ENCODE assay signal across 21 cellular contexts in genomic region chr18:2709316-2709715, GRCh38. TPM values are rescaled to one million over a fixed set of nuclear protein-coding genes. Genes with fewer than 3 reads are reported as not detected.
DNase-seq lines count a peak whose midpoint lies in the region; ATAC-seq and TF ChIP-seq lines count a peak whose summit lies in the region.
"Had no signal": no experiment of that assay in that cellular context is flagged by ENCODE, and none has a peak within 500 bp of the region (broad histone marks: within the 10 kb centered on the region; RNA-seq: fewer than 3 reads in every experiment).

No MANE protein-coding gene starts in this region.

- DNase-seq in activated CD4-positive, alpha-beta memory T cell treated with anti-CD3 and anti-CD28 coated beads for 36 hours, result no peak
- DNase-seq in activated CD4-positive, alpha-beta memory T cell treated with anti-CD3 and anti-CD28 coated beads, Interleukin-2, amount 10 ng/mL, durations not matched to agents 7 days and 5 days, result no peak
- DNase-seq in GM03348 (ENCODE audit: low spot score) (peak; percentile 21), mesendoderm (no peak), SK-N-SH (no peak)
- DNase-seq in central memory CD8-positive, alpha-beta T cell (ENCODE audit: low spot score in 2 of 2), result no peak
- DNase-seq in T-helper 2 cell treated with Interferon-gamma antibody and Interleukin-4, amounts not matched to agents 5 μg/mL and 100 μg/mL, for 36 hours (ENCODE audit: low spot score), result no peak
- DNase-seq: DMS79 treated with DMSO at 0.1 percent for 48 hours, Karpas-422, NCI-H1417 treated with DMSO at 0.1 percent for 48 hours, NCI-H1930, NCI-H226, NCI-H524, PC-3 had no signal

- H2BK15ac ChIP-seq in mesendoderm (replicated peaks; ENCODE audit: low read depth), result no peak overlapping the region

- no CpG with 5 or more reads among the region's 4 CpGs for WGBS in mesendoderm (ENCODE audit: extremely low coverage, insufficient coverage, low lambda C conversion rate)
- WGBS in SK-N-SH (ENCODE audit: low lambda C conversion rate), result 71% methylated on average over 4 of the region's 4 CpGs

- no peaks in the 10 kb centered on the region for H3K79me2 ChIP-seq in mesendoderm (ENCODE audit: control insufficient read depth, insufficient read depth, low read length)
- H3K79me2 ChIP-seq in SK-N-SH (ENCODE audit: insufficient read depth), result peaks cover 8% of the 10 kb centered on the region; the same call in 1 of the 2 replicates

- no peak overlapping the region for H3K9ac ChIP-seq in mesendoderm (ENCODE audit: low read length)
- no peak overlapping the region for H3K9ac ChIP-seq in SK-N-SH

- no peak overlapping the region for H2AK5ac ChIP-seq in mesendoderm (ENCODE audit: low read length)

- no peak overlapping the region for H3K56ac ChIP-seq in mesendoderm (ENCODE audit: low read length)

- TF ChIP-seq CTCF in SK-N-SH (IDR thresholded peaks at IDR 0.05), result no peak

- no peak for TF ChIP-seq RAD21 in SK-N-SH (IDR thresholded peaks at IDR 0.05; ENCODE audit: low read length)

- H3K27me3 Mint-ChIP-seq in activated CD4-positive, alpha-beta memory T cell treated with anti-CD3 and anti-CD28 coated beads for 36 hours, result no peaks in the 10 kb centered on the region
- H3K27me3 Mint-ChIP-seq in activated CD4-positive, alpha-beta memory T cell treated with anti-CD3 and anti-CD28 coated beads, Interleukin-2, amount 10 ng/mL, durations not matched to agents 7 days and 5 days, result no peaks in the 10 kb centered on the region
- H3K27me3 Mint-ChIP-seq in central memory CD8-positive, alpha-beta T cell, result no peaks in the 10 kb centered on the region
- H3K27me3 Mint-ChIP-seq in T-helper 2 cell treated with Interferon-gamma antibody and Interleukin-4, amounts not matched to agents 5 μg/mL and 100 μg/mL, for 36 hours (ENCODE audit: low read depth), result no peaks in the 10 kb centered on the region
- H3K27me3 Mint-ChIP-seq: IgD-negative memory B cell had no signal

- peak overlapping the region; percentile 39 for H4K8ac ChIP-seq in mesendoderm (ENCODE audit: low read depth, low read length)

- H3K18ac ChIP-seq in mesendoderm (ENCODE audit: low read length), result no peak overlapping the region

- TF ChIP-seq EP300 in SK-N-SH (IDR thresholded peaks at IDR 0.05; ENCODE audit: borderline replicate concordance in 1 of 2, low read depth in 1 of 2, low read length in 1 of 2), result no peak

- H3K4me3 Mint-ChIP-seq in activated CD4-positive, alpha-beta memory T cell treated with anti-CD3 and anti-CD28 coated beads for 36 hours, result no peak overlapping the region
- H3K4me3 Mint-ChIP-seq in activated CD4-positive, alpha-beta memory T cell treated with anti-CD3 and anti-CD28 coated beads, Interleukin-2, amount 10 ng/mL, durations not matched to agents 7 days and 5 days, result no peak overlapping the region
- no peak overlapping the region for H3K4me3 Mint-ChIP-seq in central memory CD8-positive, alpha-beta T cell
- H3K4me3 Mint-ChIP-seq in T-helper 2 cell treated with Interferon-gamma antibody and Interleukin-4, amounts not matched to agents 5 μg/mL and 100 μg/mL, for 36 hours, result no peak overlapping the region
- H3K4me3 Mint-ChIP-seq: CD14-positive monocyte, GM23338, IgD-negative memory B cell had no signal

- no peaks in the 10 kb centered on the region for H4K20me1 ChIP-seq in SK-N-SH (ENCODE audit: insufficient read depth)

- no peak for ATAC-seq in central memory CD8-positive, alpha-beta T cell (replicated peaks; ENCODE audit: extremely low read depth, poor library complexity, severe bottlenecking)
- no peak for ATAC-seq in GM18519 (IDR thresholded peaks at IDR 0.05; ENCODE audit: low FRiP score, unreplicated experiment)
- ATAC-seq: GM23338, HCT116, PC-3 had no signal

- H3K36me3 Mint-ChIP-seq in activated CD4-positive, alpha-beta memory T cell treated with anti-CD3 and anti-CD28 coated beads for 36 hours, result peaks cover 62% of the 10 kb centered on the region
- H3K36me3 Mint-ChIP-seq in activated CD4-positive, alpha-beta memory T cell treated with anti-CD3 and anti-CD28 coated beads, Interleukin-2, amount 10 ng/mL, durations not matched to agents 7 days and 5 days (ENCODE audit: low read depth), result peaks cover 79% of the 10 kb centered on the region
- H3K36me3 Mint-ChIP-seq in central memory CD8-positive, alpha-beta T cell (ENCODE audit: insufficient read depth), result peaks cover 76% of the 10 kb centered on the region
- peaks cover 66% of the 10 kb centered on the region for H3K36me3 Mint-ChIP-seq in T-helper 2 cell treated with Interferon-gamma antibody and Interleukin-4, amounts not matched to agents 5 μg/mL and 100 μg/mL, for 36 hours (ENCODE audit: low read depth)

- no peak overlapping the region for H2BK120ac ChIP-seq in mesendoderm (ENCODE audit: low read depth, low read length)

- no peak overlapping the region for H3K4me2 ChIP-seq in mesendoderm (ENCODE audit: low read length)
- H3K4me2 ChIP-seq in SK-N-SH, result no peak overlapping the region
- H3K4me2 ChIP-seq: GM23338 had no signal

- intact Hi-C loops in activated CD4-positive, alpha-beta memory T cell treated with anti-CD3 and anti-CD28 coated beads for 36 hours (cut with micrococcal nuclease), result no loop called here

- H3K23ac ChIP-seq in mesendoderm (ENCODE audit: low read length), result no peak overlapping the region

- peaks cover 3% of the 10 kb centered on the region for H3K79me1 ChIP-seq in mesendoderm (ENCODE audit: low read length)

- H3F3A ChIP-seq in SK-N-SH (replicated peaks; ENCODE audit: insufficient read depth), result peaks cover 11% of the 10 kb centered on the region

- H3K9me3 Mint-ChIP-seq in activated CD4-positive, alpha-beta memory T cell treated with anti-CD3 and anti-CD28 coated beads for 36 hours, result no peaks in the 10 kb centered on the region
- H3K9me3 Mint-ChIP-seq in activated CD4-positive, alpha-beta memory T cell treated with anti-CD3 and anti-CD28 coated beads, Interleukin-2, amount 10 ng/mL, durations not matched to agents 7 days and 5 days, result no peaks in the 10 kb centered on the region
- H3K9me3 Mint-ChIP-seq in central memory CD8-positive, alpha-beta T cell, result no peaks in the 10 kb centered on the region
- H3K9me3 Mint-ChIP-seq in T-helper 2 cell treated with Interferon-gamma antibody and Interleukin-4, amounts not matched to agents 5 μg/mL and 100 μg/mL, for 36 hours, result no peaks in the 10 kb centered on the region
- H3K9me3 Mint-ChIP-seq: GM23338, IgD-negative memory B cell had no signal

- H2BK5ac ChIP-seq in mesendoderm (ENCODE audit: low read length), result no peak overlapping the region

- H3K4ac ChIP-seq in mesendoderm (ENCODE audit: low read depth, low read length), result no peak overlapping the region

- H3K27me3 ChIP-seq in mesendoderm (ENCODE audit: insufficient read depth, low read length, poor library complexity) (no peaks in the 10 kb centered on the region), SK-N-SH (ENCODE audit: insufficient read depth) (no peaks in the 10 kb centered on the region)

- H3K4me3 ChIP-seq in mesendoderm (ENCODE audit: low read length), result no peak overlapping the region
- no peak overlapping the region for H3K4me3 ChIP-seq in SK-N-SH (ENCODE audit: low read depth in 2 of 2, low read length in 1 of 2)
- H3K4me3 ChIP-seq: GM23338 had no signal

- CTCF ChIA-PET in activated CD4-positive, alpha-beta memory T cell treated with anti-CD3 and anti-CD28 coated beads for 36 hours (lab: Charles Lee), result no interaction called here
- CTCF ChIA-PET in activated CD4-positive, alpha-beta memory T cell treated with anti-CD3 and anti-CD28 coated beads, Interleukin-2, amount 10 ng/mL, durations not matched to agents 7 days and 5 days (lab: Charles Lee), result no interaction called here
- CTCF ChIA-PET in SK-N-SH (lab: Yijun Ruan, JAX), result no interaction called here

- POLR2A ChIA-PET in activated CD4-positive, alpha-beta memory T cell treated with anti-CD3 and anti-CD28 coated beads for 36 hours (lab: Charles Lee), result no interaction called here
- POLR2A ChIA-PET in activated CD4-positive, alpha-beta memory T cell treated with anti-CD3 and anti-CD28 coated beads, Interleukin-2, amount 10 ng/mL, durations not matched to agents 7 days and 5 days (lab: Charles Lee), result no interaction called here
- POLR2A ChIA-PET in SK-N-SH (lab: Yijun Ruan, JAX), result no interaction called here

- peaks cover 36% of the 10 kb centered on the region for H3K4me1 Mint-ChIP-seq in activated CD4-positive, alpha-beta memory T cell treated with anti-CD3 and anti-CD28 coated beads for 36 hours (ENCODE audit: low read depth)
- H3K4me1 Mint-ChIP-seq in activated CD4-positive, alpha-beta memory T cell treated with anti-CD3 and anti-CD28 coated beads, Interleukin-2, amount 10 ng/mL, durations not matched to agents 7 days and 5 days, result peaks cover 31% of the 10 kb centered on the region
- H3K4me1 Mint-ChIP-seq in central memory CD8-positive, alpha-beta T cell, result peaks cover 37% of the 10 kb centered on the region
- peaks cover 18% of the 10 kb centered on the region for H3K4me1 Mint-ChIP-seq in T-helper 2 cell treated with Interferon-gamma antibody and Interleukin-4, amounts not matched to agents 5 μg/mL and 100 μg/mL, for 36 hours (ENCODE audit: low read depth)

- H2AFZ ChIP-seq in SK-N-SH (ENCODE audit: low read depth), result no peak overlapping the region
- H2AFZ ChIP-seq: GM23338 had no signal

- H3K4me1 ChIP-seq in mesendoderm (ENCODE audit: control insufficient read depth, low read depth, low read length), result no peaks in the 10 kb centered on the region
- no peaks in the 10 kb centered on the region; a peak in 1 of 4 replicates for H3K4me1 ChIP-seq in SK-N-SH (ENCODE audit: control insufficient read depth in 1 of 2, insufficient read depth in 2 of 2, low read depth in 1 of 2, low read length in 1 of 2)

- H3K9me2 ChIP-seq in SK-N-SH, result no peaks in the 10 kb centered on the region

- no peak overlapping the region for H4K5ac ChIP-seq in mesendoderm (ENCODE audit: low read length)

- H3K27ac Mint-ChIP-seq in activated CD4-positive, alpha-beta memory T cell treated with anti-CD3 and anti-CD28 coated beads for 36 hours, result peak overlapping the region; percentile 16
- H3K27ac Mint-ChIP-seq in activated CD4-positive, alpha-beta memory T cell treated with anti-CD3 and anti-CD28 coated beads, Interleukin-2, amount 10 ng/mL, durations not matched to agents 7 days and 5 days, result no peak overlapping the region
- peak overlapping the region; percentile 41 for H3K27ac Mint-ChIP-seq in central memory CD8-positive, alpha-beta T cell (ENCODE audit: low read depth)
- no peak overlapping the region for H3K27ac Mint-ChIP-seq in T-helper 2 cell treated with Interferon-gamma antibody and Interleukin-4, amounts not matched to agents 5 μg/mL and 100 μg/mL, for 36 hours
- H3K27ac Mint-ChIP-seq: GM23338 had no signal

- H3K36me3 ChIP-seq in mesendoderm (ENCODE audit: control insufficient read depth, insufficient read depth, low read length) (peaks cover 2% of the 10 kb centered on the region), SK-N-SH (replicated peaks in 1 of 2; ENCODE audit: control insufficient read depth in 1 of 2, insufficient read depth in 2 of 2, low read length in 1 of 2) (peaks cover 70 to 79% of the 10 kb centered on the region in 2 experiments)

- no peak overlapping the region for H3K27ac ChIP-seq in mesendoderm (ENCODE audit: low read depth, low read length)
- H3K27ac ChIP-seq in SK-N-SH (ENCODE audit: low read depth in 2 of 2, low read length in 1 of 2), result no peak overlapping the region
- H3K27ac ChIP-seq: 22Rv1, RWPE1 had no signal

- H3K9me3 ChIP-seq in SK-N-SH, result no peaks in the 10 kb centered on the region

RNA-seq across cellular contexts. Expression of gene SMCHD1, which starts 53.8 kb away (rescaled TPM):
- 10 to 100 TPM; 86.0 to 94.5 TPM for total RNA-seq in activated CD4-positive, alpha-beta memory T cell treated with anti-CD3 and anti-CD28 coated beads for 36 hours
- 100 to 1,000 TPM; 162 TPM for total RNA-seq in activated CD4-positive, alpha-beta memory T cell treated with anti-CD3 and anti-CD28 coated beads, Interleukin-2, amount 10 ng/mL, durations not matched to agents 7 days and 5 days
- 20.5 TPM for polyA plus RNA-seq in mesendoderm (2013, experiment 1 of 2)
- 19.1 TPM for polyA plus RNA-seq in mesendoderm (2013, experiment 2 of 2)
- 8.9 and 10.9 TPM in 2 replicates for polyA plus RNA-seq in SK-N-SH (2012; rRNA removed)
- 10.8 and 12.3 TPM in 2 replicates for polyA plus RNA-seq in SK-N-SH (2012; cell fraction: cytosol; rRNA removed)
- polyA plus RNA-seq in SK-N-SH (2012; cell fraction: nucleus; rRNA removed), result 9.8 and 22.0 TPM in 2 replicates

Comparison
In these comparisons a context has a peak if more than half of its experiments do, and no peak if none do; other contexts are left out.
1. H3K27ac Mint-ChIP-seq: peak in activated CD4-positive, alpha-beta memory T cell treated with anti-CD3 and anti-CD28 coated beads for 36 hours (single experiment) and central memory CD8-positive, alpha-beta T cell (single experiment); none in activated CD4-positive, alpha-beta memory T cell treated with anti-CD3 and anti-CD28 coated beads, Interleukin-2, amount 10 ng/mL, durations not matched to agents 7 days and 5 days (single experiment) and T-helper 2 cell treated with Interferon-gamma antibody and Interleukin-4, amounts not matched to agents 5 μg/mL and 100 μg/mL, for 36 hours (single experiment).